Comparison of ENCODE assay signal across 30 cellular contexts in genomic region chr11:116590844-116591575, GRCh38.
"Had no signal": no experiment of that assay in that cellular context is flagged by ENCODE, and none has a peak within 500 bp of the region (broad histone marks: within the 10 kb centered on the region; RNA-seq: fewer than 3 reads in every experiment).

No MANE protein-coding gene starts in this region.

- H3K27me3 Mint-ChIP-seq: activated naive CD8-positive, alpha-beta T cell treated with anti-CD3 and anti-CD28 coated beads, Interleukin-2, amount 10 ng/mL, durations not matched to agents 7 days and 5 days had no signal

- H3K4me3 Mint-ChIP-seq: activated CD4-positive, alpha-beta T cell treated with anti-CD3 and anti-CD28 coated beads, Interleukin-2, amount 10 ng/mL, durations not matched to agents 24 days and 14 days; activated CD8-positive, alpha-beta T cell treated with anti-CD3 and anti-CD28 coated beads for 36 hours; activated naive CD4-positive, alpha-beta T cell treated with anti-CD3 and anti-CD28 coated beads, Interleukin-2, amount 50 U/mL, for 24 hours; activated naive CD8-positive, alpha-beta T cell treated with anti-CD3 and anti-CD28 coated beads, Interleukin-2, amount 10 ng/mL, durations not matched to agents 7 days and 5 days; activated T-cell treated with anti-CD3 and anti-CD28 coated beads, Interleukin-2, amount 50 U/mL, for 72 hours; activated T-helper 17 cell treated with anti-CD3 and anti-CD28 coated beads, Interleukin-2, amount 50 U/mL, for 72 hours; brain; T-helper 1 cell treated with Interleukin-12 subunit alpha and Interleukin-12 subunit beta and Interleukin-4 antibody, amounts not matched to agents 30 μg/mL and 1 μg/mL, for 36 hours; T-helper 2 cell treated with Interferon-gamma antibody and Interleukin-4, amounts not matched to agents 5 μg/mL and 100 μg/mL, for 36 hours had no signal

- H3K9ac ChIP-seq: SK-N-SH had no signal

- H3K36me3 Mint-ChIP-seq: activated naive CD4-positive, alpha-beta T cell treated with anti-CD3 and anti-CD28 coated beads, Interleukin-2, amount 50 U/mL, for 24 hours; activated naive CD8-positive, alpha-beta T cell treated with anti-CD3 and anti-CD28 coated beads, Interleukin-2, amount 10 ng/mL, durations not matched to agents 7 days and 5 days; brain had no signal

- H3K36me3 ChIP-seq: MG63, SJSA1 had no signal

- H3K27ac ChIP-seq: SJSA1 had no signal

- H3K27me3 ChIP-seq: MG63, SJSA1 had no signal

- H3K4me3 ChIP-seq: MG63, SJSA1 had no signal

- H3K4me2 ChIP-seq: SK-N-SH had no signal

- H3K4me1 ChIP-seq: SJSA1 had no signal

- ATAC-seq: activated CD8-positive, alpha-beta T cell treated with anti-CD3 and anti-CD28 coated beads for 36 hours; activated T-cell treated with anti-CD3 and anti-CD28 coated beads, Interleukin-2, amount 50 U/mL, for 72 hours; activated T-helper 17 cell treated with anti-CD3 and anti-CD28 coated beads, Interleukin-2, amount 50 U/mL, for 72 hours; Panc1 had no signal

- H3K27ac Mint-ChIP-seq: activated CD4-positive, alpha-beta T cell treated with anti-CD3 and anti-CD28 coated beads, Interleukin-2, amount 10 ng/mL, durations not matched to agents 24 days and 14 days; activated CD8-positive, alpha-beta T cell treated with anti-CD3 and anti-CD28 coated beads for 36 hours; activated naive CD4-positive, alpha-beta T cell treated with anti-CD3 and anti-CD28 coated beads, Interleukin-2, amount 50 U/mL, for 24 hours; activated naive CD8-positive, alpha-beta T cell treated with anti-CD3 and anti-CD28 coated beads, Interleukin-2, amount 10 ng/mL, durations not matched to agents 7 days and 5 days; activated T-cell treated with anti-CD3 and anti-CD28 coated beads, Interleukin-2, amount 50 U/mL, for 72 hours; activated T-helper 17 cell treated with anti-CD3 and anti-CD28 coated beads, Interleukin-2, amount 50 U/mL, for 72 hours; T-helper 1 cell treated with Interleukin-12 subunit alpha and Interleukin-12 subunit beta and Interleukin-4 antibody, amounts not matched to agents 30 μg/mL and 1 μg/mL, for 36 hours; T-helper 2 cell treated with Interferon-gamma antibody and Interleukin-4, amounts not matched to agents 5 μg/mL and 100 μg/mL, for 36 hours had no signal

- H3K4me1 Mint-ChIP-seq: activated CD4-positive, alpha-beta T cell treated with anti-CD3 and anti-CD28 coated beads, Interleukin-2, amount 10 ng/mL, durations not matched to agents 24 days and 14 days; activated naive CD4-positive, alpha-beta T cell treated with anti-CD3 and anti-CD28 coated beads, Interleukin-2, amount 50 U/mL, for 24 hours; activated naive CD8-positive, alpha-beta T cell treated with anti-CD3 and anti-CD28 coated beads, Interleukin-2, amount 10 ng/mL, durations not matched to agents 7 days and 5 days; activated T-helper 17 cell treated with anti-CD3 and anti-CD28 coated beads, Interleukin-2, amount 50 U/mL, for 72 hours had no signal

- H3K9me3 ChIP-seq: MG63, SJSA1, SK-N-SH had no signal

- H3K9me3 Mint-ChIP-seq: activated CD4-positive, alpha-beta T cell treated with anti-CD3 and anti-CD28 coated beads, Interleukin-2, amount 10 ng/mL, durations not matched to agents 24 days and 14 days; activated CD8-positive, alpha-beta T cell treated with anti-CD3 and anti-CD28 coated beads for 36 hours; activated naive CD4-positive, alpha-beta T cell treated with anti-CD3 and anti-CD28 coated beads, Interleukin-2, amount 50 U/mL, for 24 hours; activated naive CD8-positive, alpha-beta T cell treated with anti-CD3 and anti-CD28 coated beads, Interleukin-2, amount 10 ng/mL, durations not matched to agents 7 days and 5 days; activated T-helper 17 cell treated with anti-CD3 and anti-CD28 coated beads, Interleukin-2, amount 50 U/mL, for 72 hours; T-helper 1 cell treated with Interleukin-12 subunit alpha and Interleukin-12 subunit beta and Interleukin-4 antibody, amounts not matched to agents 30 μg/mL and 1 μg/mL, for 36 hours; T-helper 2 cell treated with Interferon-gamma antibody and Interleukin-4, amounts not matched to agents 5 μg/mL and 100 μg/mL, for 36 hours had no signal

- DNase-seq: activated CD4-positive, alpha-beta T cell treated with anti-CD3 and anti-CD28 coated beads, Interleukin-2, amount 10 ng/mL, durations not matched to agents 24 days and 14 days; activated CD4-positive, alpha-beta T cell treated with anti-CD3 and anti-CD28 coated beads, Interleukin-2, amount 50 U/mL, for 4 hours; activated CD8-positive, alpha-beta T cell treated with anti-CD3 and anti-CD28 coated beads for 36 hours; activated effector memory CD4-positive, alpha-beta T cell treated with anti-CD3 and anti-CD28 coated beads, Interleukin-2, amount 50 U/mL, for 16 hours; activated naive CD4-positive, alpha-beta T cell; activated naive CD8-positive, alpha-beta T cell treated with anti-CD3 and anti-CD28 coated beads, Interleukin-2, amount 10 ng/mL, durations not matched to agents 7 days and 5 days; activated T-cell treated with anti-CD3 and anti-CD28 coated beads, Interleukin-2, amount 50 U/mL, for 1 hour; activated T-cell treated with anti-CD3 and anti-CD28 coated beads, Interleukin-2, amount 50 U/mL, for 72 hours; Kasumi-1; KG1; MG63; NCI-H1048; NCI-H1105 treated with DMSO at 0.1 percent for 48 hours; NCI-H1436; NCI-H1694; NCI-H1930; NCI-H2081 treated with DMSO at 0.1 percent for 48 hours; NCI-H226; NCI-H446 treated with DMSO at 0.1 percent for 48 hours; NCI-H524; NCI-H82; SHP77 treated with DMSO at 0.1 percent for 48 hours; SK-N-SH had no signal
